Comparison of ENCODE assay signal across 8 cellular contexts in the genomic region with DNA sequence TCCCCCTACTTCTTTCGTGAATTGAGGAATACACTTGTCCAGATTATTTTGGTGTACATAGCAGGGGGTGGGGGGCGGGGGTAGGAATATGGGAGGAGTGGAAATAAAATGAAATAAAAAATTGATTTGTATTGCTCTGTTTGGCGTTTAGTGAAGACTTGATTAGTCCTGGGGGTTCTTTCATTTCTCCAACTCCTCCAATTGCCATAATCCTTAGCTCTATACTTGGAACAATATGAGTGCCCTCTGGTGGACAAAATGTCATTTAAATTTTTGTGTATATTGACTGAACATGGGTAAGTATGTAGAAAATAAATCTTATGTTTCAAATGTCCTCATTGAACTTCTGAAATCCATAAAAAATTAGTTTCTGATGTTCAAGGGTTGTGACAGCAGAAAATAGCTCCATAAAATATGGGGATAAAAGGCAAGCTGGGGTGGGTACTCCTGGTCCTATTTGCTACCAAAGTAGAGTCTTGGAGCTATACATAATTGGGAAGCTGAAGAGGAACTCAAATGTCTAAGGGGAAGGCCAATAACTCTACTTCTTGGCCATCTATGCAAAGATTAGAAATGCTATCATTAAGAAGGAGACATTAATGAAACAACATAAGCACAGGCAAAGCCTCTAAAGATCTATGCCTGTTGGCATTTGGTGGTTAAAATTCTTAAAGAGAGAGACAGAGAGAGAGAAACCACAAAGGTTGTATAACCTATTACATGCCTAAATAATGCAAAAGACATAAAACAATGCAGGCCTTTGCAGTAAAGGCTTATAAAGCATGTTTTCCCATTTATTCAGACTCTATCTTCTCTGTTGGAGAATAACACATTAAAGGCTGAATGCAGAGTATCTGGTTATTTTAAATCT.
A peak's percentile ranks its signal among the peaks of the same experiment; 100 is the strongest.
DNase-seq lines count a peak whose midpoint lies in the region; ATAC-seq and TF ChIP-seq lines count a peak whose summit lies in the region.

No MANE protein-coding gene starts in this region.

- H3K18ac ChIP-seq in mesendoderm (ENCODE audit: low read length) = no peak overlapping the region

- no peak overlapping the region for H3K9ac ChIP-seq in mesendoderm (ENCODE audit: low read length)

- H2BK15ac ChIP-seq in mesendoderm (replicated peaks; ENCODE audit: low read depth) = no peak overlapping the region

- H3K4me3 ChIP-seq in body of pancreas (no peak overlapping the region), mesendoderm (ENCODE audit: low read length) (no peak overlapping the region)

- CTCF ChIA-PET in activated CD4-positive, alpha-beta T cell treated with anti-CD3 and anti-CD28 coated beads, Interleukin-2, amount 10 ng/mL, durations not matched to agents 7 days and 5 days (lab: Charles Lee) = interaction anchor here (1.9 kb wide), 1 partner anchor 831 kb away, joined by 7 read pairs; no protein-coding TSS in a partner anchor

- H3K36me3 Mint-ChIP-seq in activated CD4-positive, alpha-beta T cell treated with anti-CD3 and anti-CD28 coated beads, Interleukin-2, amount 10 ng/mL, durations not matched to agents 7 days and 5 days (ENCODE audit: low read depth) = no peaks in the 10 kb centered on the region

- H3K27ac ChIP-seq in body of pancreas (no peak overlapping the region), mesendoderm (ENCODE audit: low read depth, low read length) (no peak overlapping the region)

- H3K27me3 ChIP-seq in body of pancreas (no peaks in the 10 kb centered on the region), mesendoderm (ENCODE audit: insufficient read depth, low read length, poor library complexity) (no peaks in the 10 kb centered on the region)

- H3K79me2 ChIP-seq in mesendoderm (ENCODE audit: control insufficient read depth, insufficient read depth, low read length) = no peaks in the 10 kb centered on the region

- peaks cover 12% of the 10 kb centered on the region for H3K9me3 Mint-ChIP-seq in activated CD4-positive, alpha-beta T cell treated with anti-CD3 and anti-CD28 coated beads, Interleukin-2, amount 10 ng/mL, durations not matched to agents 7 days and 5 days

- peak; percentile 7 for DNase-seq in activated CD4-positive, alpha-beta T cell treated with anti-CD3 and anti-CD28 coated beads, Interleukin-2, amount 10 ng/mL, durations not matched to agents 7 days and 5 days
- no peak for DNase-seq in activated CD4-positive, alpha-beta T cell treated with anti-CD3 and anti-CD28 coated beads, Interleukin-2, amount 50 U/mL, for 4 hours
- DNase-seq in NCI-H2029 (lab: John Stamatoyannopoulos, UW) = peak; percentile 2
- DNase-seq in body of pancreas = no peak
- DNase-seq in mesendoderm = peak; percentile 63
- DNase-seq in OCI-M2 (lab: John Stamatoyannopoulos, UW; ENCODE audit: unreplicated experiment) = no peak
- no peak for DNase-seq in stimulated activated CD4-positive, alpha-beta T cell treated with anti-CD3 and anti-CD28 coated beads, Interleukin-4, amount 100 ng/mL, for 1 hour

- no peak overlapping the region for H3K23ac ChIP-seq in mesendoderm (ENCODE audit: low read length)

- H3K4me1 Mint-ChIP-seq in activated CD4-positive, alpha-beta T cell treated with anti-CD3 and anti-CD28 coated beads, Interleukin-2, amount 10 ng/mL, durations not matched to agents 7 days and 5 days = no peaks in the 10 kb centered on the region

- H3K27ac Mint-ChIP-seq in activated CD4-positive, alpha-beta T cell treated with anti-CD3 and anti-CD28 coated beads, Interleukin-2, amount 10 ng/mL, durations not matched to agents 7 days and 5 days = no peak overlapping the region

- H3K4me3 Mint-ChIP-seq in activated CD4-positive, alpha-beta T cell treated with anti-CD3 and anti-CD28 coated beads, Interleukin-2, amount 10 ng/mL, durations not matched to agents 7 days and 5 days = no peak overlapping the region

- no peaks in the 10 kb centered on the region for H3K79me1 ChIP-seq in mesendoderm (ENCODE audit: low read length)

- no peak for ATAC-seq in body of pancreas
- ATAC-seq in GM19035 (IDR thresholded peaks at IDR 0.05; ENCODE audit: unreplicated experiment) = no peak

- H3K56ac ChIP-seq in mesendoderm (ENCODE audit: low read length) = no peak overlapping the region

- H3K4me1 ChIP-seq in body of pancreas (no peaks in the 10 kb centered on the region), mesendoderm (ENCODE audit: control insufficient read depth, low read depth, low read length) (no peaks in the 10 kb centered on the region)

- peak; percentile 10 to 54 (median 34) for TF ChIP-seq CTCF in body of pancreas (IDR thresholded peaks at IDR 0.05)

- no peak overlapping the region for H3K4me2 ChIP-seq in mesendoderm (ENCODE audit: low read length)

- no peak overlapping the region for H4K8ac ChIP-seq in mesendoderm (ENCODE audit: low read depth, low read length)

- H2AK5ac ChIP-seq in mesendoderm (ENCODE audit: low read length) = no peak overlapping the region

- no peaks in the 10 kb centered on the region for H3K27me3 Mint-ChIP-seq in activated CD4-positive, alpha-beta T cell treated with anti-CD3 and anti-CD28 coated beads, Interleukin-2, amount 10 ng/mL, durations not matched to agents 7 days and 5 days

- H2BK120ac ChIP-seq in mesendoderm (ENCODE audit: low read depth, low read length) = no peak overlapping the region

- no peak overlapping the region for H4K5ac ChIP-seq in mesendoderm (ENCODE audit: low read length)

- POLR2A ChIA-PET in activated CD4-positive, alpha-beta T cell treated with anti-CD3 and anti-CD28 coated beads, Interleukin-2, amount 10 ng/mL, durations not matched to agents 7 days and 5 days (lab: Charles Lee) = no interaction called here

- TF ChIP-seq POLR2A in body of pancreas (IDR thresholded peaks at IDR 0.05) = no peak

- no peak overlapping the region for H2BK5ac ChIP-seq in mesendoderm (ENCODE audit: low read length)

- WGBS in body of pancreas, 2 donors = 41 to 42% methylated on average over 3 of the region's 3 CpGs
- 100% methylated on average over 1 of the region's 3 CpGs for WGBS in mesendoderm (ENCODE audit: extremely low coverage, insufficient coverage, low lambda C conversion rate)

- H3K9me3 ChIP-seq in body of pancreas = no peaks in the 10 kb centered on the region

- no peak overlapping the region for H3K4ac ChIP-seq in mesendoderm (ENCODE audit: low read depth, low read length)

- H3K36me3 ChIP-seq in body of pancreas (replicated peaks in 1 of 2; ENCODE audit: insufficient read depth in 1 of 2, low read depth in 2 of 2) (no peaks in the 10 kb centered on the region), mesendoderm (ENCODE audit: control insufficient read depth, insufficient read depth, low read length) (no peaks in the 10 kb centered on the region)

- intact Hi-C loops in body of pancreas (cut with DNase I) = no loop called here

Comparison
In these comparisons a context has a peak if more than half of its experiments do, and no peak if none do; other contexts are left out.
1. DNase-seq: peak in activated CD4-positive, alpha-beta T cell treated with anti-CD3 and anti-CD28 coated beads, Interleukin-2, amount 10 ng/mL, durations not matched to agents 7 days and 5 days (single experiment), NCI-H2029 (single experiment) and mesendoderm (single experiment); none in activated CD4-positive, alpha-beta T cell treated with anti-CD3 and anti-CD28 coated beads, Interleukin-2, amount 50 U/mL, for 4 hours (0 of 2), body of pancreas (0 of 4), OCI-M2 (single experiment) and stimulated activated CD4-positive, alpha-beta T cell treated with anti-CD3 and anti-CD28 coated beads, Interleukin-4, amount 100 ng/mL, for 1 hour (single experiment).